Comparison of ENCODE assay signal across 28 cellular contexts in genomic region chr6:162200036-162200435, GRCh38.
"Had no signal": no experiment of that assay in that cellular context is flagged by ENCODE, and none has a peak within 500 bp of the region (broad histone marks: within the 10 kb centered on the region; RNA-seq: fewer than 3 reads in every experiment).

No MANE protein-coding gene starts in this region.

- DNase-seq: activated CD4-positive, alpha-beta T cell treated with anti-CD3 and anti-CD28 coated beads for 48 hours; activated CD4-positive, alpha-beta T cell treated with anti-CD3 and anti-CD28 coated beads, Interleukin-2, amount 50 U/mL, for 48 hours; activated CD8-positive, alpha-beta memory T cell treated with anti-CD3 and anti-CD28 coated beads for 24 hours; activated effector memory CD4-positive, alpha-beta T cell treated with Interleukin-2 at 50 U/mL for 16 hours; activated naive CD4-positive, alpha-beta T cell treated with Interleukin-2 at 50 U/mL for 16 hours; anterior cingulate cortex; dermis blood vessel endothelial cell; effector CD4-positive, alpha-beta T cell; gastrocnemius medialis; head of caudate nucleus; hypothalamus; left cardiac atrium; mammary epithelial cell; pancreas; stimulated activated CD4-positive, alpha-beta T cell treated with anti-CD3 and anti-CD28 coated beads, Interleukin-15, amount 100 ng/mL, for 24 hours; stimulated activated CD4-positive, alpha-beta T cell treated with anti-CD3 and anti-CD28 coated beads, Interleukin-2, amount 100 ng/mL, for 24 hours; stimulated activated naive B cell treated with anti-CD40 and anti-IgM and Interleukin-4, amounts not matched to agents 10 μg/mL and 1 μg/mL and 100 μg/mL, for 72 hours; stomach; T-helper 17 cell; T1000; tibial artery; upper lobe of right lung; WERI-Rb-1 had no signal

- H3K27me3 ChIP-seq: gastrocnemius medialis, pancreas, right atrium auricular region, stomach, tibial artery, upper lobe of right lung had no signal

- H3K36me3 ChIP-seq: gastrocnemius medialis, pancreas, prostate gland, right atrium auricular region, stomach, tibial artery, upper lobe of right lung, WERI-Rb-1 had no signal

- ATAC-seq: activated CD4-positive, CD25-positive, alpha-beta regulatory T cell treated with anti-CD3 and anti-CD28 coated beads, Interleukin-2, amount 50 U/mL, for 24 hours; left cardiac atrium; pancreas; stimulated activated naive B cell treated with anti-CD40 and anti-IgM and Interleukin-4, amounts not matched to agents 10 μg/mL and 1 μg/mL and 100 μg/mL, for 72 hours; T-helper 17 cell; upper lobe of right lung had no signal

- H3K4me1 ChIP-seq: pancreas, prostate gland had no signal

- H3K4me3 ChIP-seq: gastrocnemius medialis, pancreas, prostate gland, right atrium auricular region, stomach, tibial artery, upper lobe of right lung had no signal

- FAIRE-seq: bronchial epithelial cell, pancreas had no signal

- H3K9me3 ChIP-seq: gastrocnemius medialis, pancreas, prostate gland, right atrium auricular region, stomach, tibial artery, upper lobe of right lung had no signal

- H3K27ac ChIP-seq: epithelial cell of prostate, gastrocnemius medialis, pancreas, prostate gland, right atrium auricular region, stomach, tibial artery, upper lobe of right lung, WERI-Rb-1 had no signal
